8 cellular contexts compared by ENCODE assay signal in the genomic region with DNA sequence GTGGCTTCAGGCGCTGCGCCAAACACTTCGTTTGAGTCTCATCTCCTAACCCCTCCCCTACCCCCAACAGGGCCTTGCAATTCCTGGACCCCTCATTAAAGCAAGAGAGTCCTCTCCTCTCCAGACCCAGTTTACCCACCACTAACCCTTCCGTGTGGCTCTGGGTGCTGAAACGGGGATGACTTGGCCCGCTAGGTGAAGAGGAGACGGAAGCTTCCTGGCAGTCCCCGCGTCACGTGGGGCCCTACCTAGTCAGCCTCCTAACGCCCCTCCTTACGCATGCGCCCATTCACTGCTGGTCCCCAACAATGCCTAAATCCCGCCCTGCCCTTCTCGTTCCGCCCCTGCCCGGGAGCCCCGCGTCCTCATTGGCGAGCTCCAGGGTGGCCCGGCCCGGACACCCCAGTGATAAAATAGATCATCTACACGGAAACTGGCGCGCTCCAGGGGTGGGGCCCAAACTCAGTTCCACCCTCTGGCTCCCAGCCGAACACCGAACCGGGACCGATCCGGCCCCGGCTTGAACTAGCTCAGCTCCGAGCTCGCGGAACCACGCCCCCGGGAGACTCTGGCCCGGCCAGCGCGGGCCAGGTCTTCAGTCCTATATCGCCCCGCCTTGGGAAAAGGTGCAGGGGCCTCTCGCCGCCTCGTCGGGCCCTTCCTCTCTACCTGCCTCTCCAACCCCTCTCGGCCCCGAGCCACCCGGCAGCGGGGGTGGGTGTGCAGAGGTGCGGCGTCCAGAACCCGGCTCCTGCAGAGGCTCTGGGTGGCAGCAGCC. TPM values are rescaled to one million over a fixed set of nuclear protein-coding genes. Genes with fewer than 3 reads are reported as not detected.
DNase-seq lines count a peak whose midpoint lies in the region; ATAC-seq and TF ChIP-seq lines count a peak whose summit lies in the region.

A gene with protein sequence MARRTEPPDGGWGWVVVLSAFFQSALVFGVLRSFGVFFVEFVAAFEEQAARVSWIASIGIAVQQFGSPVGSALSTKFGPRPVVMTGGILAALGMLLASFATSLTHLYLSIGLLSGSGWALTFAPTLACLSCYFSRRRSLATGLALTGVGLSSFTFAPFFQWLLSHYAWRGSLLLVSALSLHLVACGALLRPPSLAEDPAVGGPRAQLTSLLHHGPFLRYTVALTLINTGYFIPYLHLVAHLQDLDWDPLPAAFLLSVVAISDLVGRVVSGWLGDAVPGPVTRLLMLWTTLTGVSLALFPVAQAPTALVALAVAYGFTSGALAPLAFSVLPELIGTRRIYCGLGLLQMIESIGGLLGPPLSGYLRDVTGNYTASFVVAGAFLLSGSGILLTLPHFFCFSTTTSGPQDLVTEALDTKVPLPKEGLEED (plus strand): TSS at position 425 of the 778 bp plus-strand sequence. CDS start 368 bp downstream, outside the sequence.

- H3K27me3 Mint-ChIP-seq in activated naive CD8-positive, alpha-beta T cell = no peaks in the 10 kb centered on the region

- 0 to 1% methylated on average over 17 to 38 of the region's 52 CpGs for WGBS in testis, 2 donors

- DNase-seq in NCI-H1092 treated with DMSO at 0.1 percent for 48 hours (lab: John Stamatoyannopoulos, UW) (peak; percentile 88), SKM-1 treated with dmso at 0.1 percent for 144 hours (lab: John Stamatoyannopoulos, UW; ENCODE audit: unreplicated experiment) (peak; percentile 74), glomerular visceral epithelial cell (ENCODE audit: extremely low spot score) (peak; percentile 99), omental fat pad (ENCODE audit: low spot score) (peak; percentile 83), testis (peak; percentile 98)

- H3K27me3 ChIP-seq in testis = no peaks in the 10 kb centered on the region

- H3K4me3 ChIP-seq in testis = peak within 1 kb of the TSS; percentile 53 to 65

- TF ChIP-seq CTCF in omental fat pad (IDR thresholded peaks at IDR 0.05) (no peak), testis (IDR thresholded peaks at IDR 0.05) (no peak)

- peak within 1 kb of the TSS; percentile 96 for H3K27ac Mint-ChIP-seq in activated naive CD8-positive, alpha-beta T cell

- H3K4me3 Mint-ChIP-seq in activated naive CD8-positive, alpha-beta T cell = peak within 1 kb of the TSS; percentile 94

- TF ChIP-seq POLR2A in GM10847 (IDR thresholded peaks at IDR 0.05; ENCODE audit: extremely low read depth, insufficient read length) = peak; percentile 79
- no peak for TF ChIP-seq POLR2A in testis (IDR thresholded peaks at IDR 0.05)

- H3K9me3 ChIP-seq in testis = no peaks in the 10 kb centered on the region

- peak within 1 kb of the TSS; percentile 29 to 82 for H3K27ac ChIP-seq in testis

- H3K36me3 ChIP-seq in testis (ENCODE audit: low read depth, missing control alignments) = no peaks in the 10 kb centered on the region

- H3K36me3 Mint-ChIP-seq in activated naive CD8-positive, alpha-beta T cell = peaks cover 3% of the 10 kb centered on the region

- ATAC-seq in HG02623 (IDR thresholded peaks at IDR 0.05; ENCODE audit: unreplicated experiment) = peak; percentile 88
- ATAC-seq in omental fat pad (ENCODE audit: low FRiP score) = peak; percentile 97

- intact Hi-C loops in testis (cut with DNase I; ENCODE audit: low total_unique reads) = no loop called here

- peaks cover 49% of the 10 kb centered on the region for H3K4me1 Mint-ChIP-seq in activated naive CD8-positive, alpha-beta T cell (ENCODE audit: low read depth)

- no peaks in the 10 kb centered on the region for H3K9me3 Mint-ChIP-seq in activated naive CD8-positive, alpha-beta T cell (ENCODE audit: low read depth)

- H3K4me1 ChIP-seq in testis = peaks cover 14% of the 10 kb centered on the region

RNA-seq across cellular contexts. Expression of the gene that starts here (rescaled TPM):
- total RNA-seq in omental fat pad (1 to 10 TPM in 3 of 4 donors, under 1 TPM in 1; 0.74 to 2.2 (median 1.5) TPM), testis (1 to 10 TPM; 1.9 to 2.2 TPM)
- polyA plus RNA-seq in testis (ENCODE audit: insufficient read depth, low read depth, low replicate concordance) = 2.0 TPM

Comparison
In these comparisons a context has a peak if more than half of its experiments do, and no peak if none do; other contexts are left out.
1. Peak in every context shown above with its lines: DNase-seq, ATAC-seq, H3K4me3 ChIP-seq and H3K27ac ChIP-seq.